In the genomic region with DNA sequence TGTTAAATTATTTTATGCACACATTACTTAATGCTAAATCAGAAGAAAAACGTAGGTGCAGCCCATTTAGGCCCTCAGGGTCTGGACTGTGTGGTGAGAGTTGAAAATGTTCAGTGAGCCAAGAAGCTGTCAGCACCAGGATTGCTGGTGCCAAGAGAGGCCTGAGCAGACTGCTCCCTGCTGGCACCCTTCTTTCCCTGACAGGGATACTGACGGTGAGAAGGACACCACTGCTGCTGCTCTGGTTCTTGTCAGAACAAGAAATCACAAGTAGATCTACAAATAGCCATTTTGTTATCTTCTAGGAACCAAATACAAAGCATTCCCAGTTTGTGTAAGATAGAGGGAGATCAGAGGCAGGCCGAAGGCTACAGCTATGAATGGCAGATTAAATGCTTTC, we compare ENCODE assay signal across 16 cellular contexts. TPM values are rescaled to one million over a fixed set of nuclear protein-coding genes. Genes with fewer than 3 reads are reported as not detected.
DNase-seq lines count a peak whose midpoint lies in the region; ATAC-seq, FAIRE-seq and TF ChIP-seq lines count a peak whose summit lies in the region.
"Had no signal": no experiment of that assay in that cellular context is flagged by ENCODE, and none has a peak within 500 bp of the region (broad histone marks: within the 10 kb centered on the region; RNA-seq: fewer than 3 reads in every experiment).

No MANE protein-coding gene starts in this region.

- peaks cover 18% of the 10 kb centered on the region for H3K27me3 Mint-ChIP-seq in chondrocyte (ENCODE audit: low read depth)
- peaks cover 4% of the 10 kb centered on the region for H3K27me3 Mint-ChIP-seq in mesothelial cell of epicardium (ENCODE audit: low read depth)
- H3K27me3 Mint-ChIP-seq: CD8-positive, alpha-beta memory T cell had no signal

- H3K36me3 Mint-ChIP-seq in chondrocyte (ENCODE audit: low read depth) (no peaks in the 10 kb centered on the region), mesothelial cell of epicardium (no peaks in the 10 kb centered on the region)
- H3K36me3 Mint-ChIP-seq: CD8-positive, alpha-beta memory T cell had no signal

- peaks cover 23% of the 10 kb centered on the region for H3K4me1 Mint-ChIP-seq in chondrocyte (ENCODE audit: low read depth)
- peaks cover 23% of the 10 kb centered on the region for H3K4me1 Mint-ChIP-seq in mesothelial cell of epicardium
- H3K4me1 Mint-ChIP-seq: CD8-positive, alpha-beta memory T cell had no signal

- H3K27ac Mint-ChIP-seq in chondrocyte (ENCODE audit: unreplicated experiment) (no peak overlapping the region), mesothelial cell of epicardium (peak overlapping the region; percentile 32)
- H3K27ac Mint-ChIP-seq: activated naive CD4-positive, alpha-beta T cell treated with anti-CD3 and anti-CD28 coated beads for 36 hours; CD8-positive, alpha-beta memory T cell had no signal

- H3K9me3 Mint-ChIP-seq in chondrocyte (ENCODE audit: low read depth): no peaks in the 10 kb centered on the region
- no peaks in the 10 kb centered on the region for H3K9me3 Mint-ChIP-seq in mesothelial cell of epicardium
- H3K9me3 Mint-ChIP-seq: activated naive CD4-positive, alpha-beta T cell treated with anti-CD3 and anti-CD28 coated beads for 36 hours had no signal

- peak; percentile 20 for TF ChIP-seq CTCF in chondrocyte (IDR thresholded peaks at IDR 0.05)
- TF ChIP-seq CTCF in mesothelial cell of epicardium (IDR thresholded peaks at IDR 0.05; ENCODE audit: unreplicated experiment): no peak

- FAIRE-seq in HTR-8/SVneo (lab: Jason Lieb, UNC): peak; percentile 33

- H3K4me3 Mint-ChIP-seq in chondrocyte (ENCODE audit: unreplicated experiment) (no peak overlapping the region), mesothelial cell of epicardium (no peak overlapping the region)
- H3K4me3 Mint-ChIP-seq: activated naive CD4-positive, alpha-beta T cell treated with anti-CD3 and anti-CD28 coated beads for 36 hours; CD8-positive, alpha-beta memory T cell had no signal

- no peak for ATAC-seq in HG02852 (IDR thresholded peaks at IDR 0.05; ENCODE audit: unreplicated experiment)
- ATAC-seq in GM18517 (IDR thresholded peaks at IDR 0.05; ENCODE audit: unreplicated experiment): no peak

- DNase-seq in HTR-8/SVneo (ENCODE audit: insufficient read length, low spot score) (no peak), NCI-H345 (lab: John Stamatoyannopoulos, UW) (peak; percentile 68), chondrocyte (ENCODE audit: low spot score) (no peak), mesothelial cell of epicardium (ENCODE audit: low spot score in 2 of 2, unreplicated experiment in 2 of 2) (no peak), CD1c-positive myeloid dendritic cell (ENCODE audit: extremely low spot score) (no peak)
- no peak for DNase-seq in activated CD4-positive, alpha-beta T cell treated with anti-CD3 and anti-CD28 coated beads for 48 hours
- DNase-seq: activated CD8-positive, alpha-beta memory T cell treated with anti-CD3 and anti-CD28 coated beads for 24 hours; activated naive CD4-positive, alpha-beta T cell treated with anti-CD3 and anti-CD28 coated beads for 36 hours; CD8-positive, alpha-beta memory T cell; hippocampal formation; mesenchymal stem cell; transverse colon had no signal

RNA-seq across cellular contexts. Expression of a gene that starts 48.7 kb away (rescaled TPM):
- total RNA-seq in chondrocyte (not detected in 3 replicates), mesothelial cell of epicardium (not detected in 3 replicates)
- total RNA-seq: activated naive CD4-positive, alpha-beta T cell treated with anti-CD3 and anti-CD28 coated beads for 36 hours; breast epithelium; CD8-positive, alpha-beta memory T cell; osteocyte; transverse colon had no signal

RNA-seq across cellular contexts. Expression of a gene that starts 48.9 kb away (rescaled TPM):
- total RNA-seq in chondrocyte (not detected in 3 replicates), mesothelial cell of epicardium (not detected in 3 replicates)
- total RNA-seq: activated naive CD4-positive, alpha-beta T cell treated with anti-CD3 and anti-CD28 coated beads for 36 hours; breast epithelium; CD8-positive, alpha-beta memory T cell; osteocyte; transverse colon had no signal

RNA-seq across cellular contexts. Expression of a gene that starts 54.4 kb away (rescaled TPM):
- total RNA-seq in chondrocyte (not detected in 3 replicates), mesothelial cell of epicardium (not detected in 3 replicates)
- total RNA-seq: activated naive CD4-positive, alpha-beta T cell treated with anti-CD3 and anti-CD28 coated beads for 36 hours; breast epithelium; CD8-positive, alpha-beta memory T cell; osteocyte; transverse colon had no signal
